ENCODE assay signal across 1 cellular context in genomic region chr12:10361622-10362021, GRCh38.
TF ChIP-seq lines count a peak whose summit lies in the region.

No MANE protein-coding gene starts in this region.

TF ChIP-seq in SK-N-SH, 30 proteins besides CTCF, POLR2A, EP300 and RAD21 (continued from another document):
- TF ChIP-seq ZBTB33 (IDR thresholded peaks at IDR 0.05; ENCODE audit: borderline replicate concordance, low read depth) (no peak), MXI1 (IDR thresholded peaks at IDR 0.05; ENCODE audit: low read depth, low read length) (no peak), IRF3 (IDR thresholded peaks at IDR 0.05; ENCODE audit: low read depth, low read length) (no peak)
